In genomic region chr9:10008101-10008799, GRCh38 we compare ENCODE assay signal across 18 cellular contexts.
A peak's percentile ranks its signal among the peaks of the same experiment; 100 is the strongest.
DNase-seq lines count a peak whose midpoint lies in the region; ATAC-seq, FAIRE-seq and TF ChIP-seq lines count a peak whose summit lies in the region.
"Had no signal": no experiment of that assay in that cellular context is flagged by ENCODE, and none has a peak within 500 bp of the region (broad histone marks: within the 10 kb centered on the region; RNA-seq: fewer than 3 reads in every experiment).

No MANE protein-coding gene starts in this region.

- in situ Hi-C loops in astrocyte of the cerebellum (cut with HindIII; ENCODE audit: low sequenced_read_pairs) (no loop called here), HepG2 (cut with HindIII; ENCODE audit: extremely low pct_ligation_motif_present, low pct_unique_long_range_greater_than_20kb) (no loop called here)

- H3K4me1 ChIP-seq in A673 (ENCODE audit: insufficient read depth, low read length, poor library complexity, severe bottlenecking) (no peaks in the 10 kb centered on the region), HUES6 (ENCODE audit: control insufficient read depth, insufficient read depth, low read length) (peaks cover 45% of the 10 kb centered on the region), HepG2 (ENCODE audit: insufficient read depth, low read length) (no peaks in the 10 kb centered on the region)
- H3K4me1 ChIP-seq: A549 had no signal

- CTCF ChIA-PET in A673 (lab: Charles Lee) (no interaction called here), HepG2 (lab: Yijun Ruan, JAX; ENCODE audit: low intra/inter-chr PET ratio, low total read pairs) (no interaction called here)

- FAIRE-seq in HepG2 (lab: Jason Lieb, UNC), result no peak
- FAIRE-seq: A549, RCC 7860 had no signal

- H3K4me3 ChIP-seq in A673 (ENCODE audit: low read depth, low read length, poor library complexity, severe bottlenecking) (no peak overlapping the region), HUES6 (ENCODE audit: low read depth, low read length) (no peak overlapping the region), astrocyte of the cerebellum (ENCODE audit: low read depth, low read length) (no peak overlapping the region), HepG2 (replicated peaks in 1 of 3; ENCODE audit: insufficient read depth in 1 of 3, low read depth in 2 of 3, low read length in 3 of 3) (no peak overlapping the region)
- H3K4me3 ChIP-seq: A549 had no signal

- H4K20me1 ChIP-seq in HepG2 (ENCODE audit: insufficient read depth, low read length), result no peaks in the 10 kb centered on the region

- no peak overlapping the region for H3K4me2 ChIP-seq in HepG2 (ENCODE audit: low read depth, low read length)
- H3K4me2 ChIP-seq: A549 had no signal

- no peaks in the 10 kb centered on the region for H3K36me3 ChIP-seq in A673 (ENCODE audit: insufficient read depth, low read length, poor library complexity, severe bottlenecking)
- no peaks in the 10 kb centered on the region for H3K36me3 ChIP-seq in HUES6 (ENCODE audit: control insufficient read depth, insufficient read depth, low read length)
- no peaks in the 10 kb centered on the region for H3K36me3 ChIP-seq in HepG2 (replicated peaks in 1 of 2; ENCODE audit: control insufficient read depth in 1 of 2, insufficient read depth in 2 of 2, low read length in 2 of 2)

- H3K9me3 ChIP-seq in A673 (ENCODE audit: low read depth, low read length, poor library complexity, severe bottlenecking) (no peaks in the 10 kb centered on the region), HUES6 (ENCODE audit: control insufficient read depth, insufficient read depth, low read depth, low read length) (no peaks in the 10 kb centered on the region), HepG2 (ENCODE audit: low read length) (no peaks in the 10 kb centered on the region)
- H3K9me3 ChIP-seq: A549 had no signal

- H3K79me2 ChIP-seq in HepG2 (ENCODE audit: insufficient read depth, low read length), result no peaks in the 10 kb centered on the region

- POLR2A ChIA-PET in A673 (lab: Charles Lee; ENCODE audit: low non-redundant PET), result no interaction called here
- POLR2A ChIA-PET in HepG2 (lab: Yijun Ruan, JAX), result no interaction called here

- no peak for TF ChIP-seq POLR2A in HepG2 (IDR thresholded peaks at IDR 0.05; ENCODE audit: insufficient read depth in 1 of 2, low read depth in 2 of 2, low read length in 2 of 2)

- no peaks in the 10 kb centered on the region for H3K27me3 ChIP-seq in A673 (replicated peaks; ENCODE audit: insufficient read depth, low read depth, low read length, poor library complexity)
- no peaks in the 10 kb centered on the region for H3K27me3 ChIP-seq in HUES6 (ENCODE audit: control insufficient read depth, insufficient read depth, low read length)
- H3K27me3 ChIP-seq in HepG2 (ENCODE audit: control insufficient read depth in 1 of 2, insufficient read depth in 2 of 2, low read length in 2 of 2), result no peaks in the 10 kb centered on the region

- DNase-seq in A673 (ENCODE audit: low spot score) (peak; percentile 37), astrocyte of the cerebellum (ENCODE audit: low read depth) (peak; percentile 5), iPS-NIHi11 (ENCODE audit: low spot score) (peak; percentile 32), HepG2 (ENCODE audit: low spot score) (no peak), 8988T (no peak)
- DNase-seq: AML-193; CD4-positive, CD25-positive, alpha-beta regulatory T cell; DMS79; GF-D8; NCI-H1436; NCI-H2029 treated with DMSO at 0.1 percent for 48 hours; NCI-H345; SHP77 treated with DMSO at 0.1 percent for 48 hours had no signal

- no peak for ATAC-seq in HepG2
- ATAC-seq in HG03342 (IDR thresholded peaks at IDR 0.05; ENCODE audit: unreplicated experiment), result no peak
- no peak for ATAC-seq in HG02852 (IDR thresholded peaks at IDR 0.05; ENCODE audit: unreplicated experiment)
- ATAC-seq: A549 had no signal

- intact Hi-C loops in A673 (cut with micrococcal nuclease; ENCODE audit: unreplicated experiment), result no loop called here
- intact Hi-C loops in HepG2 (cut with micrococcal nuclease; ENCODE audit: unreplicated experiment), result no loop called here

- BruUV-seq in A673 (replicated peaks; lab: Mats Ljungman, UMichigan), result no TSS peak
- no TSS peak for BruUV-seq in HepG2 (replicated peaks; lab: Mats Ljungman, UMichigan)

- H2AFZ ChIP-seq in HepG2 (ENCODE audit: low read length), result no peak overlapping the region

- no peak for TF ChIP-seq EP300 in HepG2 (IDR thresholded peaks at IDR 0.05; ENCODE audit: low read depth in 2 of 2, low read length in 2 of 2)
- no peak for TF ChIP-seq EP300 in HepG2 (CRISPR knock-in tag; IDR thresholded peaks at IDR 0.05; ENCODE audit: borderline replicate concordance)

- no peak for TF ChIP-seq RAD21 in HepG2 (CRISPR knock-in tag; IDR thresholded peaks at IDR 0.05)

- TF ChIP-seq CTCF in A673 (conservative IDR thresholded peaks at IDR 0.05; ENCODE audit: low read depth, low read length) (no peak), astrocyte of the cerebellum (IDR thresholded peaks at IDR 0.05; ENCODE audit: low read depth, low read length, missing control alignments) (no peak), HepG2 (CRISPR knock-in tag; IDR thresholded peaks at IDR 0.05) (no peak)

- H3K9ac ChIP-seq in HUES6 (ENCODE audit: low read length) (no peak overlapping the region), HepG2 (ENCODE audit: insufficient read depth, low read depth, low read length) (no peak overlapping the region)

- 0% methylated on average over 1 of the region's 1 CpG for WGBS in HepG2 (ENCODE audit: low lambda C conversion rate)

- no peak overlapping the region for H3K27ac ChIP-seq in A673 (ENCODE audit: low read depth, low read length, poor library complexity, severe bottlenecking)
- H3K27ac ChIP-seq in HUES6 (ENCODE audit: low read depth, low read length), result peak overlapping the region; percentile 46
- H3K27ac ChIP-seq in HepG2 (ENCODE audit: extremely low read length, insufficient read depth, low read length), result no peak overlapping the region
- H3K27ac ChIP-seq: A549 had no signal

TF ChIP-seq in HepG2, 621 proteins besides CTCF, POLR2A, EP300 and RAD21:
- TF ChIP-seq ZNF484 (CRISPR knock-in tag; IDR thresholded peaks at IDR 0.05; ENCODE audit: borderline replicate concordance, low read depth) (no peak), HNRNPLL (IDR thresholded peaks at IDR 0.05; ENCODE audit: low read depth, low read length, poor library complexity, severe bottlenecking) (no peak), ZKSCAN5 (CRISPR knock-in tag; IDR thresholded peaks at IDR 0.05) (no peak), ARID3A (IDR thresholded peaks at IDR 0.05; ENCODE audit: low read depth, low read length) (no peak), NR2C2 (CRISPR knock-in tag; IDR thresholded peaks at IDR 0.05; ENCODE audit: borderline replicate concordance) (no peak), RBAK (CRISPR knock-in tag; IDR thresholded peaks at IDR 0.05) (no peak), ZNF382 (CRISPR knock-in tag; IDR thresholded peaks at IDR 0.05; ENCODE audit: borderline replicate concordance) (no peak), FOXK2 (IDR thresholded peaks at IDR 0.05) (no peak), ZNF570 (CRISPR knock-in tag; IDR thresholded peaks at IDR 0.05; ENCODE audit: borderline replicate concordance) (no peak)
- TF ChIP-seq, protein P1, sequence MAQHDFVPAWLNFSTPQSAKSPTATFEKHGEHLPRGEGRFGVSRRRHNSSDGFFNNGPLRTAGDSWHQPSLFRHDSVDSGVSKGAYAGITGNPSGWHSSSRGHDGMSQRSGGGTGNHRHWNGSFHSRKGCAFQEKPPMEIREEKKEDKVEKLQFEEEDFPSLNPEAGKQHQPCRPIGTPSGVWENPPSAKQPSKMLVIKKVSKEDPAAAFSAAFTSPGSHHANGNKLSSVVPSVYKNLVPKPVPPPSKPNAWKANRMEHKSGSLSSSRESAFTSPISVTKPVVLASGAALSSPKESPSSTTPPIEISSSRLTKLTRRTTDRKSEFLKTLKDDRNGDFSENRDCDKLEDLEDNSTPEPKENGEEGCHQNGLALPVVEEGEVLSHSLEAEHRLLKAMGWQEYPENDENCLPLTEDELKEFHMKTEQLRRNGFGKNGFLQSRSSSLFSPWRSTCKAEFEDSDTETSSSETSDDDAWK (CRISPR knock-in tag; IDR thresholded peaks at IDR 0.05), result no peak

Comparison
In these comparisons a context has a peak if more than half of its experiments do, and no peak if none do; other contexts are left out.
1. DNase-seq: peak in A673 (single experiment), astrocyte of the cerebellum (single experiment) and iPS-NIHi11 (single experiment); none in HepG2 (single experiment) and 8988T (single experiment).